1 cellular context compared by ENCODE assay signal in the genomic region with DNA sequence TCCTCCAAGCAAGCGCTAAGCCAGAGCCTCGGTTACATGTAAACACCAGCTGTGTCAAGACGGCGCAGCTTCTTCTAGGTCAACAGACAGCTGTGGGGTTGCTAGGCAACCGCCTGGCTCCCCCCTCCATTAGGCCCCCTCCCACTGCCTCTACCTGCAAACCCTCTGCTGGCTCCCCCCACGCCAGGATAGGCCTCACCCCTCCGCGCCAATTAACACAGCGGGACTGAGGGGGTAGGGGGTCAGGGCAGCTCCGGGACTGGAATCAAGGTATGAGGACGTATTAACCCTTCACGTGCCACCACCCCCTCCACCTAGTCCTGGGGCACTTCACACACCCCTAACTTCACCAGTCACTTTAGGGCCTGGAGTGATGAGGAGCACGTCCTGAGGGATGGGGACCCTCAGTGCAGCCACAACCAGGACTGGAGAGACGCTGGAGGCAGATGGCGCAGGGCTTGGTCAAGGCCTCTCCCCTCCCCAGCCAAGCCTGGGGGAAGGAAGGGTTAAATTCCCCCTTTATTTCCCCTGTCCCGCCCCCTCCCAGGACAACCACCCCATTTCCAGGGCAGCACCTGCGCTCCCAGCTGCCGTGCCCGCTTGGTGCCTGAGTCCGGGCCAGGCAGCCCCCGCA.
A peak's percentile ranks its signal among the peaks of the same experiment; 100 is the strongest.
TF ChIP-seq lines count a peak whose summit lies in the region.

No MANE protein-coding gene starts in this region.

TF ChIP-seq in K562, 482 proteins besides CTCF, POLR2A, EP300 and RAD21 (continued from another document and continues in another):
- TF ChIP-seq, protein P1, sequence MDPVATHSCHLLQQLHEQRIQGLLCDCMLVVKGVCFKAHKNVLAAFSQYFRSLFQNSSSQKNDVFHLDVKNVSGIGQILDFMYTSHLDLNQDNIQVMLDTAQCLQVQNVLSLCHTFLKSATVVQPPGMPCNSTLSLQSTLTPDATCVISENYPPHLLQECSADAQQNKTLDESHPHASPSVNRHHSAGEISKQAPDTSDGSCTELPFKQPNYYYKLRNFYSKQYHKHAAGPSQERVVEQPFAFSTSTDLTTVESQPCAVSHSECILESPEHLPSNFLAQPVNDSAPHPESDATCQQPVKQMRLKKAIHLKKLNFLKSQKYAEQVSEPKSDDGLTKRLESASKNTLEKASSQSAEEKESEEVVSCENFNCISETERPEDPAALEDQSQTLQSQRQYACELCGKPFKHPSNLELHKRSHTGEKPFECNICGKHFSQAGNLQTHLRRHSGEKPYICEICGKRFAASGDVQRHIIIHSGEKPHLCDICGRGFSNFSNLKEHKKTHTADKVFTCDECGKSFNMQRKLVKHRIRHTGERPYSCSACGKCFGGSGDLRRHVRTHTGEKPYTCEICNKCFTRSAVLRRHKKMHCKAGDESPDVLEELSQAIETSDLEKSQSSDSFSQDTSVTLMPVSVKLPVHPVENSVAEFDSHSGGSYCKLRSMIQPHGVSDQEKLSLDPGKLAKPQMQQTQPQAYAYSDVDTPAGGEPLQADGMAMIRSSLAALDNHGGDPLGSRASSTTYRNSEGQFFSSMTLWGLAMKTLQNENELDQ (CRISPR knock-in tag; IDR thresholded peaks at IDR 0.05; ENCODE audit: borderline replicate concordance) = no peak
- TF ChIP-seq E2F5 (CRISPR knock-in tag; IDR thresholded peaks at IDR 0.05) (no peak), ZKSCAN1 (IDR thresholded peaks at IDR 0.05; ENCODE audit: low read depth, low read length) (no peak), CCAR2 (IDR thresholded peaks at IDR 0.05; ENCODE audit: low read depth, low read length) (no peak), HES1 (IDR thresholded peaks at IDR 0.05; ENCODE audit: low read depth) (no peak), ILK (tag; IDR thresholded peaks at IDR 0.05; ENCODE audit: borderline replicate concordance, low read depth) (no peak), E2F3 (CRISPR knock-in tag; IDR thresholded peaks at IDR 0.05) (no peak; the same call in 1 of the 2 replicates), BMI1 (IDR thresholded peaks at IDR 0.05; ENCODE audit: low read length) (peak; percentile 49; the same call in 1 of the 2 replicates), JUND (IDR thresholded peaks at IDR 0.05; ENCODE audit: borderline replicate concordance, low read depth, low read length) (no peak), JUND (tag; IDR thresholded peaks at IDR 0.05; ENCODE audit: borderline replicate concordance, low read depth, low read length) (no peak), NCOA1 (IDR thresholded peaks at IDR 0.05; ENCODE audit: low read depth) (no peak), CHD1 (IDR thresholded peaks at IDR 0.05; ENCODE audit: low read length) (peak; percentile 68), NKRF (IDR thresholded peaks at IDR 0.05; ENCODE audit: borderline replicate concordance) (no peak), WHSC1 (IDR thresholded peaks at IDR 0.05; ENCODE audit: low read length) (no peak), ZNF57 (CRISPR knock-in tag; IDR thresholded peaks at IDR 0.05) (no peak), ZBTB1 (CRISPR knock-in tag; IDR thresholded peaks at IDR 0.05; ENCODE audit: borderline replicate concordance, low read depth) (no peak), TCF3 (CRISPR knock-in tag; IDR thresholded peaks at IDR 0.05) (no peak), KDM2B (CRISPR knock-in tag; IDR thresholded peaks at IDR 0.05) (no peak), ZNF165 (CRISPR knock-in tag; IDR thresholded peaks at IDR 0.05; ENCODE audit: borderline replicate concordance) (no peak), ZBTB2 (IDR thresholded peaks at IDR 0.05) (peak; percentile 82), ZNF512 (tag; IDR thresholded peaks at IDR 0.05) (no peak), ZC3H4 (CRISPR knock-in tag; IDR thresholded peaks at IDR 0.05; ENCODE audit: borderline replicate concordance) (0 out of 2 replicates have a peak, but pooled peaks have one; percentile 10), CBFA2T2 (conservative IDR thresholded peaks at IDR 0.05) (no peak; the same call in 1 of the 2 replicates), MTA3 (IDR thresholded peaks at IDR 0.05; ENCODE audit: borderline replicate concordance) (no peak), ZMIZ1 (IDR thresholded peaks at IDR 0.05; ENCODE audit: low read depth in 2 of 2, low read length in 2 of 2) (no peak), ZNF133 (CRISPR knock-in tag; IDR thresholded peaks at IDR 0.05) (no peak), ZNF263 (CRISPR knock-in tag; IDR thresholded peaks at IDR 0.05; ENCODE audit: borderline replicate concordance) (peak; percentile 57; the same call in 1 of the 2 replicates), USF2 (CRISPR knock-in tag; IDR thresholded peaks at IDR 0.05) (no peak), ZFP91 (CRISPR knock-in tag; IDR thresholded peaks at IDR 0.05) (no peak), ZNF764 (CRISPR knock-in tag; IDR thresholded peaks at IDR 0.05; ENCODE audit: low read depth) (no peak), YY1 (IDR thresholded peaks at IDR 0.05; ENCODE audit: borderline replicate concordance in 1 of 3, control insufficient read depth in 1 of 3, extremely low read depth in 1 of 3, insufficient read depth in 3 of 3, insufficient read length in 1 of 3, insufficient replicate concordance in 2 of 3, low read depth in 1 of 3, low read length in 2 of 3) (peak in 1 of 3 experiments; percentile 38), PHB2 (IDR thresholded peaks at IDR 0.05; ENCODE audit: low read depth) (no peak; the same call in 1 of the 2 replicates), POLR2B (IDR thresholded peaks at IDR 0.05; ENCODE audit: low read depth, partially characterized antibody) (no peak), NEUROD1 (IDR thresholded peaks at IDR 0.05; ENCODE audit: borderline replicate concordance, low read depth, low read length, partially characterized antibody) (no peak)
- TF ChIP-seq, protein P2, sequence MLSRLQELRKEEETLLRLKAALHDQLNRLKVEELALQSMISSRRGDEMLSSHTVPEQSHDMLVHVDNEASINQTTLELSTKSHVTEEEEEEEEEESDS (CRISPR knock-in tag; IDR thresholded peaks at IDR 0.05) = no peak
- TF ChIP-seq, protein P3, sequence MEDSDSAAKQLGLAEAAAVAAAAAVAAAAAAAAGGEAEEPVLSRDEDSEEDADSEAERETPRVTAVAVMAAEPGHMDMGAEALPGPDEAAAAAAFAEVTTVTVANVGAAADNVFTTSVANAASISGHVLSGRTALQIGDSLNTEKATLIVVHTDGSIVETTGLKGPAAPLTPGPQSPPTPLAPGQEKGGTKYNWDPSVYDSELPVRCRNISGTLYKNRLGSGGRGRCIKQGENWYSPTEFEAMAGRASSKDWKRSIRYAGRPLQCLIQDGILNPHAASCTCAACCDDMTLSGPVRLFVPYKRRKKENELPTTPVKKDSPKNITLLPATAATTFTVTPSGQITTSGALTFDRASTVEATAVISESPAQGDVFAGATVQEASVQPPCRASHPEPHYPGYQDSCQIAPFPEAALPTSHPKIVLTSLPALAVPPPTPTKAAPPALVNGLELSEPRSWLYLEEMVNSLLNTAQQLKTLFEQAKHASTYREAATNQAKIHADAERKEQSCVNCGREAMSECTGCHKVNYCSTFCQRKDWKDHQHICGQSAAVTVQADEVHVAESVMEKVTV (CRISPR knock-in tag; IDR thresholded peaks at IDR 0.05) = no peak
- TF ChIP-seq, protein P4, sequence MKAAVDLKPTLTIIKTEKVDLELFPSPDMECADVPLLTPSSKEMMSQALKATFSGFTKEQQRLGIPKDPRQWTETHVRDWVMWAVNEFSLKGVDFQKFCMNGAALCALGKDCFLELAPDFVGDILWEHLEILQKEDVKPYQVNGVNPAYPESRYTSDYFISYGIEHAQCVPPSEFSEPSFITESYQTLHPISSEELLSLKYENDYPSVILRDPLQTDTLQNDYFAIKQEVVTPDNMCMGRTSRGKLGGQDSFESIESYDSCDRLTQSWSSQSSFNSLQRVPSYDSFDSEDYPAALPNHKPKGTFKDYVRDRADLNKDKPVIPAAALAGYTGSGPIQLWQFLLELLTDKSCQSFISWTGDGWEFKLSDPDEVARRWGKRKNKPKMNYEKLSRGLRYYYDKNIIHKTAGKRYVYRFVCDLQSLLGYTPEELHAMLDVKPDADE (conservative IDR thresholded peaks at IDR 0.05; ENCODE audit: control insufficient read depth, low read depth, low read length) = peak; percentile 62; the same call in 1 of the 2 replicates
